8 cellular contexts compared by ENCODE assay signal in genomic region chr16:30335028-30335597, GRCh38. TPM values are rescaled to one million over a fixed set of nuclear protein-coding genes. Genes with fewer than 3 reads are reported as not detected.
DNase-seq lines count a peak whose midpoint lies in the region; ATAC-seq and TF ChIP-seq lines count a peak whose summit lies in the region.
"Not testable (repeated sequence)": the region's sequence is repeated elsewhere in the genome, so short reads cannot be mapped to it uniquely, and the experiment has no call there.

No MANE protein-coding gene starts in this region.

- peak; percentile 61 for ATAC-seq in HG02938 (IDR thresholded peaks at IDR 0.05; ENCODE audit: unreplicated experiment)
- peak; percentile 89 to 93 (median 90) for ATAC-seq in psoas muscle

- H3K27ac ChIP-seq in angular gyrus (ENCODE audit: low read depth, low read length) (peak overlapping the region; percentile 80), right atrium auricular region (peak overlapping the region; percentile 96 to 99), psoas muscle (peak overlapping the region; percentile 97)

- not testable (repeated sequence) for H3K36me3 ChIP-seq in right atrium auricular region; psoas muscle (ENCODE audit: insufficient read depth in 1 of 2, low read depth in 1 of 2)

- DNase-seq in GM13977 (ENCODE audit: low spot score) (peak; percentile 64), NCI-H1694 treated with DMSO at 0.1 percent for 48 hours (lab: John Stamatoyannopoulos, UW) (peak; percentile 25), T-helper 22 cell (ENCODE audit: low read depth) (peak; percentile 72), right atrium auricular region (ENCODE audit: low spot score) (peak; percentile 79), psoas muscle (peak; percentile 87 to 92), ureter (ENCODE audit: low spot score) (peak; percentile 83)

- not testable (repeated sequence) for H3K9me3 ChIP-seq in right atrium auricular region, psoas muscle

- intact Hi-C loops in psoas muscle (cut with DNase I) = not testable (repeated sequence)

- not testable (repeated sequence) for H3K27me3 ChIP-seq in right atrium auricular region; psoas muscle (ENCODE audit: insufficient read depth in 3 of 3, low read length in 2 of 3)

- in situ Hi-C loops in GM13977 (cut with MboI; ENCODE audit: low pct_unique_long_range_greater_than_20kb, low sequenced_read_pairs, unreplicated experiment) = not testable (repeated sequence)

- not testable (repeated sequence) for H3K4me1 ChIP-seq in right atrium auricular region, psoas muscle

- H3K4me3 ChIP-seq in right atrium auricular region (peak overlapping the region; percentile 81 to 97), psoas muscle (peak overlapping the region; percentile 82)

- TF ChIP-seq CTCF in GM13977 (IDR thresholded peaks at IDR 0.05; ENCODE audit: extremely low read depth, insufficient read depth, missing control alignments); right atrium auricular region (IDR thresholded peaks at IDR 0.05); psoas muscle (IDR thresholded peaks at IDR 0.05): not testable (repeated sequence)

- 0% methylated on average over 50 to 69 of the region's 70 CpGs for WGBS in psoas muscle, 3 donors

RNA-seq across cellular contexts. Expression of gene CD2BP2, which starts 20.0 kb away (rescaled TPM):
- 10 to 100 TPM; 22.0 to 39.3 TPM for total RNA-seq in right atrium auricular region
- 10 to 100 TPM; 38.9 to 65.0 (median 49.6) TPM for total RNA-seq in psoas muscle
- 10 to 100 TPM; 31.0 to 61.8 (median 55.6) TPM for polyA plus RNA-seq in psoas muscle
- 69.0 TPM for total RNA-seq in ureter

RNA-seq across cellular contexts. Expression of gene TBC1D10B, which starts 35.2 kb away (rescaled TPM):
- total RNA-seq in right atrium auricular region (10 to 100 TPM; 20.0 to 22.3 TPM), psoas muscle (10 to 100 TPM; 30.1 to 50.0 (median 34.1) TPM), ureter (36.9 TPM)
- 10 to 100 TPM; 24.5 to 45.0 (median 26.4) TPM for polyA plus RNA-seq in psoas muscle

RNA-seq across cellular contexts. Expression of gene MYL11, which starts 39.5 kb away (rescaled TPM):
- total RNA-seq in right atrium auricular region = not detected
- total RNA-seq in psoas muscle = 1,000 to 10,000 TPM; 1,414 to 6,743 (median 2,777) TPM
- polyA plus RNA-seq in psoas muscle = 1,000 to 10,000 TPM in 2 of 3 donors, 100 to 1,000 TPM in 1; 636 to 4,264 (median 2,548) TPM
- total RNA-seq in ureter = 2.9 TPM

RNA-seq across cellular contexts. Expression of gene SEPTIN1, which starts 47.2 kb away (rescaled TPM):
- total RNA-seq in right atrium auricular region (under 1 TPM in 1 of 2 donors, not detected in 1; 0.35 TPM), psoas muscle (1 to 10 TPM in 2 of 4 donors, under 1 TPM in 2; 0.34 to 1.8 (median 0.90) TPM), ureter (8.2 TPM)
- under 1 TPM; 0.22 to 0.51 (median 0.28) TPM for polyA plus RNA-seq in psoas muscle

Comparison
In these comparisons a context has a peak if more than half of its experiments do, and no peak if none do; other contexts are left out.
1. Peak in every context shown above with its lines: DNase-seq, ATAC-seq, H3K4me3 ChIP-seq and H3K27ac ChIP-seq.
2. DNase-seq: peak in every context shown above with its lines; median percentile 90 in psoas muscle; 83 in ureter; 79 in right atrium auricular region; 72 in T-helper 22 cell; 64 in GM13977; 25 in NCI-H1694 treated with DMSO at 0.1 percent for 48 hours.
3. RNA of gene MYL11, which starts 39.5 kb away (total RNA-seq): 1,414 to 6,743 TPM in psoas muscle; 2.9 TPM in ureter (single experiment) and not detected in right atrium auricular region; every median in the first group is over 100 times any median in the second.